In genomic region chr20:48736636-48737035, GRCh38 we compare ENCODE assay signal across 18 cellular contexts.
DNase-seq lines count a peak whose midpoint lies in the region; ATAC-seq and TF ChIP-seq lines count a peak whose summit lies in the region.
"Had no signal": no experiment of that assay in that cellular context is flagged by ENCODE, and none has a peak within 500 bp of the region (broad histone marks: within the 10 kb centered on the region; RNA-seq: fewer than 3 reads in every experiment).

No MANE protein-coding gene starts in this region.

- H3K27ac Mint-ChIP-seq in activated CD8-positive, alpha-beta memory T cell treated with anti-CD3 and anti-CD28 coated beads, Interleukin-2, amount 10 ng/mL, durations not matched to agents 7 days and 5 days, result peak overlapping the region; percentile 81
- peak overlapping the region; percentile 24 to 75 for H3K27ac Mint-ChIP-seq in T-cell
- peak overlapping the region; percentile 94 for H3K27ac Mint-ChIP-seq in stimulated activated memory B cell treated with anti-CD40 and anti-IgM and Interleukin-4, amounts not matched to agents 10 μg/mL and 1 μg/mL and 100 μg/mL, for 72 hours

- POLR2A ChIA-PET in T-cell (lab: Charles Lee), result no interaction called here

- intact Hi-C loops in dorsolateral prefrontal cortex (cut with DNase I) (no loop called here), posterior cingulate gyrus (cut with DNase I) (no loop called here)

- H3K9me3 Mint-ChIP-seq in activated CD8-positive, alpha-beta memory T cell treated with anti-CD3 and anti-CD28 coated beads, Interleukin-2, amount 10 ng/mL, durations not matched to agents 7 days and 5 days (ENCODE audit: low read depth), result no peaks in the 10 kb centered on the region
- no peaks in the 10 kb centered on the region for H3K9me3 Mint-ChIP-seq in T-cell
- H3K9me3 Mint-ChIP-seq in stimulated activated memory B cell treated with anti-CD40 and anti-IgM and Interleukin-4, amounts not matched to agents 10 μg/mL and 1 μg/mL and 100 μg/mL, for 72 hours, result no peaks in the 10 kb centered on the region
- H3K9me3 Mint-ChIP-seq: neural crest cell had no signal

- H3K27me3 ChIP-seq in dorsolateral prefrontal cortex, result no peaks in the 10 kb centered on the region

- H3K4me3 Mint-ChIP-seq in activated CD8-positive, alpha-beta memory T cell treated with anti-CD3 and anti-CD28 coated beads, Interleukin-2, amount 10 ng/mL, durations not matched to agents 7 days and 5 days, result peak overlapping the region; percentile 23
- peak overlapping the region in 1 of 3 donors; percentile 25 for H3K4me3 Mint-ChIP-seq in T-cell
- no peak overlapping the region for H3K4me3 Mint-ChIP-seq in stimulated activated memory B cell treated with anti-CD40 and anti-IgM and Interleukin-4, amounts not matched to agents 10 μg/mL and 1 μg/mL and 100 μg/mL, for 72 hours

- H3K27me3 Mint-ChIP-seq in activated CD8-positive, alpha-beta memory T cell treated with anti-CD3 and anti-CD28 coated beads, Interleukin-2, amount 10 ng/mL, durations not matched to agents 7 days and 5 days, result no peaks in the 10 kb centered on the region
- H3K27me3 Mint-ChIP-seq in T-cell, result no peaks in the 10 kb centered on the region
- no peaks in the 10 kb centered on the region for H3K27me3 Mint-ChIP-seq in stimulated activated memory B cell treated with anti-CD40 and anti-IgM and Interleukin-4, amounts not matched to agents 10 μg/mL and 1 μg/mL and 100 μg/mL, for 72 hours

- DNase-seq in activated CD8-positive, alpha-beta memory T cell treated with anti-CD3 and anti-CD28 coated beads, Interleukin-2, amount 10 ng/mL, durations not matched to agents 7 days and 5 days, result peak; percentile 65
- no peak for DNase-seq in activated CD8-positive, alpha-beta memory T cell treated with anti-CD3 and anti-CD28 coated beads, Interleukin-2, amount 50 U/mL, for 4 hours
- DNase-seq in T-cell, result no peak
- DNase-seq in dorsolateral prefrontal cortex, result no peak
- no peak for DNase-seq in GM13977 (ENCODE audit: low spot score)
- no peak for DNase-seq in posterior cingulate gyrus
- DNase-seq: activated naive CD4-positive, alpha-beta T cell; NCI-H1417; NCI-H510A treated with DMSO at 0.1 percent for 48 hours; RPMI8226; stimulated activated naive CD4-positive, alpha-beta T cell had no signal

- ATAC-seq in activated CD8-positive, alpha-beta memory T cell treated with anti-CD3 and anti-CD28 coated beads, Interleukin-2, amount 10 ng/mL, durations not matched to agents 7 days and 5 days, result no peak
- no peak for ATAC-seq in T-cell (replicated peaks in 1 of 4)
- no peak for ATAC-seq in stimulated activated memory B cell treated with anti-CD40 and anti-IgM and Interleukin-4, amounts not matched to agents 10 μg/mL and 1 μg/mL and 100 μg/mL, for 72 hours
- ATAC-seq in GM21786 (IDR thresholded peaks at IDR 0.05; ENCODE audit: unreplicated experiment), result no peak
- ATAC-seq: activated CD4-positive, CD25-positive, alpha-beta regulatory T cell treated with anti-CD3 and anti-CD28 coated beads, Interleukin-2, amount 50 U/mL, for 24 hours; SK-N-SH treated with all-trans-retinoic acid at 6 μM for 48 hours had no signal

- peaks cover 51% of the 10 kb centered on the region for H3K36me3 Mint-ChIP-seq in activated CD8-positive, alpha-beta memory T cell treated with anti-CD3 and anti-CD28 coated beads, Interleukin-2, amount 10 ng/mL, durations not matched to agents 7 days and 5 days
- peaks cover 51% of the 10 kb centered on the region for H3K36me3 Mint-ChIP-seq in T-cell
- peaks cover 45% of the 10 kb centered on the region for H3K36me3 Mint-ChIP-seq in stimulated activated memory B cell treated with anti-CD40 and anti-IgM and Interleukin-4, amounts not matched to agents 10 μg/mL and 1 μg/mL and 100 μg/mL, for 72 hours

- no peak overlapping the region for H3K4me3 ChIP-seq in dorsolateral prefrontal cortex
- H3K4me3 ChIP-seq: coronary artery, prostate gland had no signal

- H3K4me1 Mint-ChIP-seq in activated CD8-positive, alpha-beta memory T cell treated with anti-CD3 and anti-CD28 coated beads, Interleukin-2, amount 10 ng/mL, durations not matched to agents 7 days and 5 days, result peaks cover 71% of the 10 kb centered on the region
- peaks cover 42 to 67% (median 63%) of the 10 kb centered on the region in 3 donors for H3K4me1 Mint-ChIP-seq in T-cell
- peaks cover 60% of the 10 kb centered on the region for H3K4me1 Mint-ChIP-seq in stimulated activated memory B cell treated with anti-CD40 and anti-IgM and Interleukin-4, amounts not matched to agents 10 μg/mL and 1 μg/mL and 100 μg/mL, for 72 hours

- CTCF ChIA-PET in activated CD8-positive, alpha-beta memory T cell treated with anti-CD3 and anti-CD28 coated beads, Interleukin-2, amount 10 ng/mL, durations not matched to agents 7 days and 5 days (lab: Charles Lee), result interaction anchor here (0.5 to 4.6 kb wide), 3 partner anchors 14 to 1258 kb away, joined by 3 to 23 read pairs (median 4); no protein-coding TSS in a partner anchor
- CTCF ChIA-PET in T-cell (lab: Charles Lee), result no interaction called here

- in situ Hi-C loops in GM13977 (cut with MboI; ENCODE audit: low pct_unique_long_range_greater_than_20kb, low sequenced_read_pairs, unreplicated experiment), result no loop called here

- peak overlapping the region in 52 of 59 donors; percentile 3 to 100 (median 88) for H3K27ac ChIP-seq in dorsolateral prefrontal cortex
- H3K27ac ChIP-seq: coronary artery, prostate gland had no signal

- no peak for TF ChIP-seq CTCF in dorsolateral prefrontal cortex (IDR thresholded peaks at IDR 0.05 in 54 of 56, conservative IDR thresholded peaks at IDR 0.05 in 2 of 56; ENCODE audit: low read depth in 1 of 56, partially characterized antibody in 56 of 56)
- TF ChIP-seq CTCF in GM13977 (IDR thresholded peaks at IDR 0.05; ENCODE audit: extremely low read depth, insufficient read depth, missing control alignments), result no peak
